ENCODE assay signal across 1 cellular context in genomic region chr15:48924528-48925393, GRCh38.
TF ChIP-seq lines count a peak whose summit lies in the region.

No MANE protein-coding gene starts in this region.

TF ChIP-seq in H1, 55 proteins besides CTCF, POLR2A, EP300 and RAD21:
- TF ChIP-seq KDM5A (IDR thresholded peaks at IDR 0.05; ENCODE audit: low read length) (no peak), CHD7 (IDR thresholded peaks at IDR 0.05; ENCODE audit: insufficient replicate concordance, low read length) (no peak), BCL11A (IDR thresholded peaks at IDR 0.05; ENCODE audit: low read depth in 2 of 2, low read length in 2 of 2) (no peak), SP1 (IDR thresholded peaks at IDR 0.05; ENCODE audit: low read depth, low read length) (no peak), RXRA (IDR thresholded peaks at IDR 0.05; ENCODE audit: insufficient read depth, low read depth, low read length) (no peak), SIRT6 (IDR thresholded peaks at IDR 0.05; ENCODE audit: low read length) (no peak), RFX5 (IDR thresholded peaks at IDR 0.05; ENCODE audit: borderline replicate concordance, low read depth, low read length) (no peak), CBX8 (IDR thresholded peaks at IDR 0.05; ENCODE audit: borderline replicate concordance, low read depth, low read length) (no peak), MAX (IDR thresholded peaks at IDR 0.05) (no peak), BACH1 (IDR thresholded peaks at IDR 0.05; ENCODE audit: low read length) (no peak), EGR1 (IDR thresholded peaks at IDR 0.05; ENCODE audit: borderline replicate concordance, low read depth, low read length) (no peak), MAFK (IDR thresholded peaks at IDR 0.05; ENCODE audit: low read depth, low read length) (no peak), KDM1A (IDR thresholded peaks at IDR 0.05; ENCODE audit: borderline replicate concordance, low read length) (no peak)
